In the genomic region with DNA sequence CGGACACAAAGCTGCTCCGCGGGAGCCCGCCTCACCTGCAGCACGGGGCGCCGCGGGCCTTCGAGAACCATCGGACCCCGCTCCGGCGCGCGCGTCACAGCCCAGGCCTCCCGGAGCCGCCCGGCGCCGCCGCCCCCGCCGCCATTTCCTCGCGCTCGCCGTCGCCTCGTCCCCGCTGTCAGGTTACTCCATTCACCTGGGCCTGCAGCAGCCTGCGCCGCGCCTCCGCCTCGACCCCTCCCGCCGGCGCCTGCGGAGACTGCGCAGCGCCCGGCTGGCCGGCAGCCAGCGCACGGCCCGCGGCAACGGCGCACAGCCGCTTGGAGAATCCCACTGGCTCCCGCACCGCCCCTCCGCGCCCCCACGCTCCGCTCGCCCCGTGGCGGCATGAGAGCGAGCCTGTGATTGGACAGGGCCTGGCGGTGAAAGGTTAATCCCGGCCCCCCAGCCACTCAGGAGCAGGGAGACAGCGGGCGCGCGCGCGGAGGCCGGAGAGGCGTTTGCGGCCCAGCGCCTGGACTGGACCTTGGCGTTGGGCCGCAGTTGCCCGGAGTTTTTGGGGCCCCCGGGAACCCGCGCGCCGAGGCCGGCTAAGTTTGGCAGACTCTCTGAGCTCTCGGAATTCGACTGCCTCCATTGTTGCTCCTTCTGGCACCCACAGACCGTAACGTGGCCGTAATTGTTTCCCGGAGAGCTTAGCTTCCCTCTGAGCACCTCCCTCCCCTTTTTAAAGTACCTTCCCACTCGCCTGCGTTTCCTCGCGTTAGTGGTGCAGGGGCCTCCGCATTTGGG, we compare ENCODE assay signal across 1 cellular context.
TF ChIP-seq lines count a peak whose summit lies in the region.

A gene with protein sequence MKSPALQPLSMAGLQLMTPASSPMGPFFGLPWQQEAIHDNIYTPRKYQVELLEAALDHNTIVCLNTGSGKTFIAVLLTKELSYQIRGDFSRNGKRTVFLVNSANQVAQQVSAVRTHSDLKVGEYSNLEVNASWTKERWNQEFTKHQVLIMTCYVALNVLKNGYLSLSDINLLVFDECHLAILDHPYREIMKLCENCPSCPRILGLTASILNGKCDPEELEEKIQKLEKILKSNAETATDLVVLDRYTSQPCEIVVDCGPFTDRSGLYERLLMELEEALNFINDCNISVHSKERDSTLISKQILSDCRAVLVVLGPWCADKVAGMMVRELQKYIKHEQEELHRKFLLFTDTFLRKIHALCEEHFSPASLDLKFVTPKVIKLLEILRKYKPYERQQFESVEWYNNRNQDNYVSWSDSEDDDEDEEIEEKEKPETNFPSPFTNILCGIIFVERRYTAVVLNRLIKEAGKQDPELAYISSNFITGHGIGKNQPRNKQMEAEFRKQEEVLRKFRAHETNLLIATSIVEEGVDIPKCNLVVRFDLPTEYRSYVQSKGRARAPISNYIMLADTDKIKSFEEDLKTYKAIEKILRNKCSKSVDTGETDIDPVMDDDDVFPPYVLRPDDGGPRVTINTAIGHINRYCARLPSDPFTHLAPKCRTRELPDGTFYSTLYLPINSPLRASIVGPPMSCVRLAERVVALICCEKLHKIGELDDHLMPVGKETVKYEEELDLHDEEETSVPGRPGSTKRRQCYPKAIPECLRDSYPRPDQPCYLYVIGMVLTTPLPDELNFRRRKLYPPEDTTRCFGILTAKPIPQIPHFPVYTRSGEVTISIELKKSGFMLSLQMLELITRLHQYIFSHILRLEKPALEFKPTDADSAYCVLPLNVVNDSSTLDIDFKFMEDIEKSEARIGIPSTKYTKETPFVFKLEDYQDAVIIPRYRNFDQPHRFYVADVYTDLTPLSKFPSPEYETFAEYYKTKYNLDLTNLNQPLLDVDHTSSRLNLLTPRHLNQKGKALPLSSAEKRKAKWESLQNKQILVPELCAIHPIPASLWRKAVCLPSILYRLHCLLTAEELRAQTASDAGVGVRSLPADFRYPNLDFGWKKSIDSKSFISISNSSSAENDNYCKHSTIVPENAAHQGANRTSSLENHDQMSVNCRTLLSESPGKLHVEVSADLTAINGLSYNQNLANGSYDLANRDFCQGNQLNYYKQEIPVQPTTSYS (N-terminal part only) (minus strand): TSS at position 335 of the 792 bp plus-strand sequence. CDS start 24,071 bp downstream, outside the sequence.

TF ChIP-seq in K562, 482 proteins besides CTCF, POLR2A, EP300 and RAD21 (continued from another document and continues in another):
- TF ChIP-seq, protein P1, sequence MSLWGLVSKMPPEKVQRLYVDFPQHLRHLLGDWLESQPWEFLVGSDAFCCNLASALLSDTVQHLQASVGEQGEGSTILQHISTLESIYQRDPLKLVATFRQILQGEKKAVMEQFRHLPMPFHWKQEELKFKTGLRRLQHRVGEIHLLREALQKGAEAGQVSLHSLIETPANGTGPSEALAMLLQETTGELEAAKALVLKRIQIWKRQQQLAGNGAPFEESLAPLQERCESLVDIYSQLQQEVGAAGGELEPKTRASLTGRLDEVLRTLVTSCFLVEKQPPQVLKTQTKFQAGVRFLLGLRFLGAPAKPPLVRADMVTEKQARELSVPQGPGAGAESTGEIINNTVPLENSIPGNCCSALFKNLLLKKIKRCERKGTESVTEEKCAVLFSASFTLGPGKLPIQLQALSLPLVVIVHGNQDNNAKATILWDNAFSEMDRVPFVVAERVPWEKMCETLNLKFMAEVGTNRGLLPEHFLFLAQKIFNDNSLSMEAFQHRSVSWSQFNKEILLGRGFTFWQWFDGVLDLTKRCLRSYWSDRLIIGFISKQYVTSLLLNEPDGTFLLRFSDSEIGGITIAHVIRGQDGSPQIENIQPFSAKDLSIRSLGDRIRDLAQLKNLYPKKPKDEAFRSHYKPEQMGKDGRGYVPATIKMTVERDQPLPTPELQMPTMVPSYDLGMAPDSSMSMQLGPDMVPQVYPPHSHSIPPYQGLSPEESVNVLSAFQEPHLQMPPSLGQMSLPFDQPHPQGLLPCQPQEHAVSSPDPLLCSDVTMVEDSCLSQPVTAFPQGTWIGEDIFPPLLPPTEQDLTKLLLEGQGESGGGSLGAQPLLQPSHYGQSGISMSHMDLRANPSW (CRISPR knock-in tag; IDR thresholded peaks at IDR 0.05), result no peak
- no peak for TF ChIP-seq ZC3H4 (CRISPR knock-in tag; IDR thresholded peaks at IDR 0.05; ENCODE audit: borderline replicate concordance)
- TF ChIP-seq, protein P2, sequence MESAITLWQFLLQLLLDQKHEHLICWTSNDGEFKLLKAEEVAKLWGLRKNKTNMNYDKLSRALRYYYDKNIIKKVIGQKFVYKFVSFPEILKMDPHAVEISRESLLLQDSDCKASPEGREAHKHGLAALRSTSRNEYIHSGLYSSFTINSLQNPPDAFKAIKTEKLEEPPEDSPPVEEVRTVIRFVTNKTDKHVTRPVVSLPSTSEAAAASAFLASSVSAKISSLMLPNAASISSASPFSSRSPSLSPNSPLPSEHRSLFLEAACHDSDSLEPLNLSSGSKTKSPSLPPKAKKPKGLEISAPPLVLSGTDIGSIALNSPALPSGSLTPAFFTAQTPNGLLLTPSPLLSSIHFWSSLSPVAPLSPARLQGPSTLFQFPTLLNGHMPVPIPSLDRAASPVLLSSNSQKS (CRISPR knock-in tag; IDR thresholded peaks at IDR 0.05), result no peak
- TF ChIP-seq GTF2E2 (tag; IDR thresholded peaks at IDR 0.05), result no peak
- TF ChIP-seq, protein P3, sequence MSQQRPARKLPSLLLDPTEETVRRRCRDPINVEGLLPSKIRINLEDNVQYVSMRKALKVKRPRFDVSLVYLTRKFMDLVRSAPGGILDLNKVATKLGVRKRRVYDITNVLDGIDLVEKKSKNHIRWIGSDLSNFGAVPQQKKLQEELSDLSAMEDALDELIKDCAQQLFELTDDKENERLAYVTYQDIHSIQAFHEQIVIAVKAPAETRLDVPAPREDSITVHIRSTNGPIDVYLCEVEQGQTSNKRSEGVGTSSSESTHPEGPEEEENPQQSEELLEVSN (IDR thresholded peaks at IDR 0.05; ENCODE audit: borderline replicate concordance in 1 of 2, extremely low read depth in 1 of 2, insufficient read depth in 1 of 2, insufficient read length in 1 of 2, low read depth in 1 of 2, low read length in 1 of 2, poor library complexity in 1 of 2, severe bottlenecking in 1 of 2), result peak; percentile 8 to 54
- TF ChIP-seq, protein P4, sequence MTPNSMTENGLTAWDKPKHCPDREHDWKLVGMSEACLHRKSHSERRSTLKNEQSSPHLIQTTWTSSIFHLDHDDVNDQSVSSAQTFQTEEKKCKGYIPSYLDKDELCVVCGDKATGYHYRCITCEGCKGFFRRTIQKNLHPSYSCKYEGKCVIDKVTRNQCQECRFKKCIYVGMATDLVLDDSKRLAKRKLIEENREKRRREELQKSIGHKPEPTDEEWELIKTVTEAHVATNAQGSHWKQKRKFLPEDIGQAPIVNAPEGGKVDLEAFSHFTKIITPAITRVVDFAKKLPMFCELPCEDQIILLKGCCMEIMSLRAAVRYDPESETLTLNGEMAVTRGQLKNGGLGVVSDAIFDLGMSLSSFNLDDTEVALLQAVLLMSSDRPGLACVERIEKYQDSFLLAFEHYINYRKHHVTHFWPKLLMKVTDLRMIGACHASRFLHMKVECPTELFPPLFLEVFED (CRISPR knock-in tag; conservative IDR thresholded peaks at IDR 0.05), result no peak
- TF ChIP-seq POLR2AphosphoS5 (IDR thresholded peaks at IDR 0.05; ENCODE audit: control insufficient read depth, insufficient read depth, low read depth, low read length), result no peak
- TF ChIP-seq, protein P5, sequence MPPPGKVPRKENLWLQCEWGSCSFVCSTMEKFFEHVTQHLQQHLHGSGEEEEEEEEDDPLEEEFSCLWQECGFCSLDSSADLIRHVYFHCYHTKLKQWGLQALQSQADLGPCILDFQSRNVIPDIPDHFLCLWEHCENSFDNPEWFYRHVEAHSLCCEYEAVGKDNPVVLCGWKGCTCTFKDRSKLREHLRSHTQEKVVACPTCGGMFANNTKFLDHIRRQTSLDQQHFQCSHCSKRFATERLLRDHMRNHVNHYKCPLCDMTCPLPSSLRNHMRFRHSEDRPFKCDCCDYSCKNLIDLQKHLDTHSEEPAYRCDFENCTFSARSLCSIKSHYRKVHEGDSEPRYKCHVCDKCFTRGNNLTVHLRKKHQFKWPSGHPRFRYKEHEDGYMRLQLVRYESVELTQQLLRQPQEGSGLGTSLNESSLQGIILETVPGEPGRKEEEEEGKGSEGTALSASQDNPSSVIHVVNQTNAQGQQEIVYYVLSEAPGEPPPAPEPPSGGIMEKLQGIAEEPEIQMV (tag; conservative IDR thresholded peaks at IDR 0.05; ENCODE audit: low read depth), result no peak
- TF ChIP-seq, protein P6, sequence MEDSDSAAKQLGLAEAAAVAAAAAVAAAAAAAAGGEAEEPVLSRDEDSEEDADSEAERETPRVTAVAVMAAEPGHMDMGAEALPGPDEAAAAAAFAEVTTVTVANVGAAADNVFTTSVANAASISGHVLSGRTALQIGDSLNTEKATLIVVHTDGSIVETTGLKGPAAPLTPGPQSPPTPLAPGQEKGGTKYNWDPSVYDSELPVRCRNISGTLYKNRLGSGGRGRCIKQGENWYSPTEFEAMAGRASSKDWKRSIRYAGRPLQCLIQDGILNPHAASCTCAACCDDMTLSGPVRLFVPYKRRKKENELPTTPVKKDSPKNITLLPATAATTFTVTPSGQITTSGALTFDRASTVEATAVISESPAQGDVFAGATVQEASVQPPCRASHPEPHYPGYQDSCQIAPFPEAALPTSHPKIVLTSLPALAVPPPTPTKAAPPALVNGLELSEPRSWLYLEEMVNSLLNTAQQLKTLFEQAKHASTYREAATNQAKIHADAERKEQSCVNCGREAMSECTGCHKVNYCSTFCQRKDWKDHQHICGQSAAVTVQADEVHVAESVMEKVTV (CRISPR knock-in tag; IDR thresholded peaks at IDR 0.05), result no peak
- TF ChIP-seq NEUROD1 (IDR thresholded peaks at IDR 0.05; ENCODE audit: borderline replicate concordance, low read depth, low read length, partially characterized antibody), result peak; percentile 64
- TF ChIP-seq PURB (CRISPR knock-in tag; IDR thresholded peaks at IDR 0.05; ENCODE audit: low read depth), result no peak
- TF ChIP-seq, protein P7, sequence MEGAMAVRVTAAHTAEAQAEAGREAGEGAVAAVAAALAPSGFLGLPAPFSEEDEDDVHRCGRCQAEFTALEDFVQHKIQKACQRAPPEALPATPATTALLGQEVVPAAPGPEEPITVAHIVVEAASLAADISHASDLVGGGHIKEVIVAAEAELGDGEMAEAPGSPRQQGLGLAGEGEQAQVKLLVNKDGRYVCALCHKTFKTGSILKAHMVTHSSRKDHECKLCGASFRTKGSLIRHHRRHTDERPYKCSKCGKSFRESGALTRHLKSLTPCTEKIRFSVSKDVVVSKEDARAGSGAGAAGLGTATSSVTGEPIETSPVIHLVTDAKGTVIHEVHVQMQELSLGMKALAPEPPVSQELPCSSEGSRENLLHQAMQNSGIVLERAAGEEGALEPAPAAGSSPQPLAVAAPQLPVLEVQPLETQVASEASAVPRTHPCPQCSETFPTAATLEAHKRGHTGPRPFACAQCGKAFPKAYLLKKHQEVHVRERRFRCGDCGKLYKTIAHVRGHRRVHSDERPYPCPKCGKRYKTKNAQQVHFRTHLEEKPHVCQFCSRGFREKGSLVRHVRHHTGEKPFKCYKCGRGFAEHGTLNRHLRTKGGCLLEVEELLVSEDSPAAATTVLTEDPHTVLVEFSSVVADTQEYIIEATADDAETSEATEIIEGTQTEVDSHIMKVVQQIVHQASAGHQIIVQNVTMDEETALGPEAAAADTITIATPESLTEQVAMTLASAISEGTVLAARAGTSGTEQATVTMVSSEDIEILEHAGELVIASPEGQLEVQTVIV (CRISPR knock-in tag; IDR thresholded peaks at IDR 0.05; ENCODE audit: borderline replicate concordance), result no peak
- no peak for TF ChIP-seq PHTF2 (CRISPR knock-in tag; IDR thresholded peaks at IDR 0.05)
- TF ChIP-seq, protein P8, sequence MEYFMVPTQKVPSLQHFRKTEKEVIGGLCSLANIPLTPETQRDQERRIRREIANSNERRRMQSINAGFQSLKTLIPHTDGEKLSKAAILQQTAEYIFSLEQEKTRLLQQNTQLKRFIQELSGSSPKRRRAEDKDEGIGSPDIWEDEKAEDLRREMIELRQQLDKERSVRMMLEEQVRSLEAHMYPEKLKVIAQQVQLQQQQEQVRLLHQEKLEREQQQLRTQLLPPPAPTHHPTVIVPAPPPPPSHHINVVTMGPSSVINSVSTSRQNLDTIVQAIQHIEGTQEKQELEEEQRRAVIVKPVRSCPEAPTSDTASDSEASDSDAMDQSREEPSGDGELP (CRISPR knock-in tag; IDR thresholded peaks at IDR 0.05; ENCODE audit: borderline replicate concordance), result no peak
- TF ChIP-seq RBM25 (IDR thresholded peaks at IDR 0.05; ENCODE audit: low read depth, low read length, severe bottlenecking), result peak; percentile 99
- TF ChIP-seq ZNF121 (CRISPR knock-in tag; conservative IDR thresholded peaks at IDR 0.05), result no peak
- TF ChIP-seq NFYB (IDR thresholded peaks at IDR 0.05; ENCODE audit: extremely low read depth, insufficient read length), result peak; percentile 51
- no peak for TF ChIP-seq EZH2 (IDR thresholded peaks at IDR 0.05; ENCODE audit: borderline replicate concordance, low read depth, low read length)
- TF ChIP-seq POLR2G (IDR thresholded peaks at IDR 0.05; ENCODE audit: low read depth, low read length), result peak; percentile 78
- TF ChIP-seq CHD2 (IDR thresholded peaks at IDR 0.05; ENCODE audit: low read depth, low read length), result 0 out of 2 replicates have a peak, but pooled peaks have one; percentile 28
- TF ChIP-seq, protein P9, sequence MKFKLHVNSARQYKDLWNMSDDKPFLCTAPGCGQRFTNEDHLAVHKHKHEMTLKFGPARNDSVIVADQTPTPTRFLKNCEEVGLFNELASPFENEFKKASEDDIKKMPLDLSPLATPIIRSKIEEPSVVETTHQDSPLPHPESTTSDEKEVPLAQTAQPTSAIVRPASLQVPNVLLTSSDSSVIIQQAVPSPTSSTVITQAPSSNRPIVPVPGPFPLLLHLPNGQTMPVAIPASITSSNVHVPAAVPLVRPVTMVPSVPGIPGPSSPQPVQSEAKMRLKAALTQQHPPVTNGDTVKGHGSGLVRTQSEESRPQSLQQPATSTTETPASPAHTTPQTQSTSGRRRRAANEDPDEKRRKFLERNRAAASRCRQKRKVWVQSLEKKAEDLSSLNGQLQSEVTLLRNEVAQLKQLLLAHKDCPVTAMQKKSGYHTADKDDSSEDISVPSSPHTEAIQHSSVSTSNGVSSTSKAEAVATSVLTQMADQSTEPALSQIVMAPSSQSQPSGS (CRISPR knock-in tag; IDR thresholded peaks at IDR 0.05), result no peak
- peak; percentile 73; the same call in 1 of the 2 replicates for TF ChIP-seq HNRNPL (IDR thresholded peaks at IDR 0.05; ENCODE audit: low read depth, low read length)
- TF ChIP-seq ZNF232 (CRISPR knock-in tag; IDR thresholded peaks at IDR 0.05), result no peak
- no peak for TF ChIP-seq NELFE (IDR thresholded peaks at IDR 0.05; ENCODE audit: insufficient read depth, insufficient read length)
- TF ChIP-seq, protein P10, sequence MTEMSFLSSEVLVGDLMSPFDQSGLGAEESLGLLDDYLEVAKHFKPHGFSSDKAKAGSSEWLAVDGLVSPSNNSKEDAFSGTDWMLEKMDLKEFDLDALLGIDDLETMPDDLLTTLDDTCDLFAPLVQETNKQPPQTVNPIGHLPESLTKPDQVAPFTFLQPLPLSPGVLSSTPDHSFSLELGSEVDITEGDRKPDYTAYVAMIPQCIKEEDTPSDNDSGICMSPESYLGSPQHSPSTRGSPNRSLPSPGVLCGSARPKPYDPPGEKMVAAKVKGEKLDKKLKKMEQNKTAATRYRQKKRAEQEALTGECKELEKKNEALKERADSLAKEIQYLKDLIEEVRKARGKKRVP (CRISPR knock-in tag; IDR thresholded peaks at IDR 0.05), result no peak
- TF ChIP-seq SMARCB1 (IDR thresholded peaks at IDR 0.05; ENCODE audit: insufficient read length, low read depth), result no peak
- TF ChIP-seq MCM3 (IDR thresholded peaks at IDR 0.05), result no peak
